Comparison of ENCODE assay signal across 8 cellular contexts in genomic region chr7:26152782-26153245, GRCh38. TPM values are rescaled to one million over a fixed set of nuclear protein-coding genes. Genes with fewer than 3 reads are reported as not detected.
A peak's percentile ranks its signal among the peaks of the same experiment; 100 is the strongest.
DNase-seq lines count a peak whose midpoint lies in the region; ATAC-seq and TF ChIP-seq lines count a peak whose summit lies in the region.
"Not testable (repeated sequence)": the region's sequence is repeated elsewhere in the genome, so short reads cannot be mapped to it uniquely, and the experiment has no call there.

No MANE protein-coding gene starts in this region.

- intact Hi-C loops in left cardiac atrium (cut with DNase I) = not testable (repeated sequence)

- H3K4me1 ChIP-seq in ES-I3 (ENCODE audit: insufficient read depth, low read length) (peaks cover 34% of the 10 kb centered on the region), neural progenitor cell (peaks cover 13% of the 10 kb centered on the region), subcutaneous abdominal adipose tissue (ENCODE audit: control insufficient read depth in 5 of 5, insufficient read depth in 5 of 5, low read length in 5 of 5) (peaks cover 0 to 51% (median 22%) of the 10 kb centered on the region in 5 donors)

- H3K36me3 Mint-ChIP-seq in neural progenitor cell = not testable (repeated sequence)

- peak overlapping the region; percentile 62; the same call in 1 of the 2 replicates for H3K27ac ChIP-seq in VCaP
- H3K27ac ChIP-seq in neural progenitor cell; subcutaneous abdominal adipose tissue (ENCODE audit: low read depth, low read length): not testable (repeated sequence)

- H3K9me3 ChIP-seq in ES-I3 (ENCODE audit: control insufficient read depth, insufficient read depth, low read length); neural progenitor cell (ENCODE audit: low read depth); subcutaneous abdominal adipose tissue (ENCODE audit: control insufficient read depth in 5 of 5, low read length in 5 of 5): not testable (repeated sequence)

- H3K4me3 ChIP-seq in neural progenitor cell (peak overlapping the region; percentile 57), subcutaneous abdominal adipose tissue (ENCODE audit: low read depth in 1 of 5, low read length in 5 of 5) (peak overlapping the region; percentile 45 to 71 (median 68))

- TF ChIP-seq CTCF in VCaP (conservative IDR thresholded peaks at IDR 0.05); neural progenitor cell (IDR thresholded peaks at IDR 0.05): not testable (repeated sequence)

- peaks cover 20% of the 10 kb centered on the region for H3F3A ChIP-seq in neural progenitor cell (ENCODE audit: low read depth)

- H3K79me2 ChIP-seq in neural progenitor cell (ENCODE audit: low read depth) = not testable (repeated sequence)

- peak overlapping the region; percentile 70 for H3K9ac ChIP-seq in ES-I3 (ENCODE audit: low read depth, low read length)
- not testable (repeated sequence) for H3K9ac ChIP-seq in neural progenitor cell
- H3K9ac ChIP-seq in subcutaneous abdominal adipose tissue (ENCODE audit: low read length in 5 of 5) = peak overlapping the region in 2 of 5 donors; percentile 30 to 52

- peaks cover 17% of the 10 kb centered on the region for H3K27me3 Mint-ChIP-seq in neural progenitor cell (ENCODE audit: insufficient read depth, low read depth)

- peak overlapping the region; percentile 93 for H2AFZ ChIP-seq in neural progenitor cell (replicated peaks)

- H3K27ac Mint-ChIP-seq in neural progenitor cell = not testable (repeated sequence)

- H3K4me2 ChIP-seq in neural progenitor cell = peak overlapping the region; percentile 93

- H3K9me3 Mint-ChIP-seq in neural progenitor cell = not testable (repeated sequence)

- H3K27me3 ChIP-seq in neural progenitor cell = peaks cover 72% of the 10 kb centered on the region
- H3K27me3 ChIP-seq in subcutaneous abdominal adipose tissue (ENCODE audit: control insufficient read depth in 5 of 5, insufficient read depth in 4 of 5, low read length in 5 of 5) = peaks cover 0 to 11% (median 4%) of the 10 kb centered on the region in 5 donors

- H3K36me3 ChIP-seq in ES-I3 (ENCODE audit: insufficient read depth, low read length); neural progenitor cell; subcutaneous abdominal adipose tissue (ENCODE audit: control insufficient read depth in 5 of 5, insufficient read depth in 5 of 5, low read length in 5 of 5): not testable (repeated sequence)

- peak; percentile 30 for DNase-seq in HK-2 (ENCODE audit: unreplicated experiment)
- DNase-seq in astrocyte of the hippocampus (ENCODE audit: low read depth, low spot score) = peak; percentile 46
- not testable (repeated sequence) for DNase-seq in left cardiac atrium
- peak; percentile 16 for DNase-seq in neural progenitor cell (ENCODE audit: low spot score)

- peaks cover 39% of the 10 kb centered on the region for H3K4me1 Mint-ChIP-seq in neural progenitor cell

- H3K4me3 Mint-ChIP-seq in neural progenitor cell = peak overlapping the region; percentile 92

- ATAC-seq in GM21723 (IDR thresholded peaks at IDR 0.05; ENCODE audit: unreplicated experiment) = peak; percentile 27
- peak; percentile 15 to 28 for ATAC-seq in left cardiac atrium

- peaks cover 11% of the 10 kb centered on the region for H4K20me1 ChIP-seq in neural progenitor cell (ENCODE audit: low read depth)

RNA-seq across cellular contexts. Expression of gene NFE2L3, which starts 0.8 kb away (rescaled TPM):
- total RNA-seq in left cardiac atrium = 1 to 10 TPM; 1.3 to 1.7 TPM
- 6.2 and 6.9 TPM in 2 replicates for total RNA-seq in neural progenitor cell (ENCODE audit: low replicate concordance)

RNA-seq across cellular contexts. Expression of gene HNRNPA2B1, which starts 47.7 kb away (rescaled TPM):
- 100 to 1,000 TPM; 330 to 390 TPM for total RNA-seq in left cardiac atrium
- total RNA-seq in neural progenitor cell (ENCODE audit: low replicate concordance) = 552 and 601 TPM in 2 replicates

RNA-seq across cellular contexts. Expression of gene CBX3, which starts 48.7 kb away (rescaled TPM):
- total RNA-seq in left cardiac atrium = 10 to 100 TPM; 61.9 to 82.7 TPM
- 249 and 360 TPM in 2 replicates for total RNA-seq in neural progenitor cell (ENCODE audit: low replicate concordance)
